Comparison of ENCODE assay signal across 13 cellular contexts in genomic region chr7:25860206-25860881, GRCh38.
DNase-seq lines count a peak whose midpoint lies in the region; ATAC-seq, FAIRE-seq and TF ChIP-seq lines count a peak whose summit lies in the region.
"Had no signal": no experiment of that assay in that cellular context is flagged by ENCODE, and none has a peak within 500 bp of the region (broad histone marks: within the 10 kb centered on the region; RNA-seq: fewer than 3 reads in every experiment).

No MANE protein-coding gene starts in this region.

- FAIRE-seq in H1 (lab: Jason Lieb, UNC) = no peak
- FAIRE-seq: HTR-8/SVneo had no signal

- peaks cover 5 to 8% of the 10 kb centered on the region in 2 experiments for H4K20me1 ChIP-seq in H1 (replicated peaks in 1 of 2; ENCODE audit: control insufficient read depth in 1 of 2, insufficient read depth in 2 of 2, low read length in 2 of 2)
- no peaks in the 10 kb centered on the region for H4K20me1 ChIP-seq in smooth muscle cell (ENCODE audit: low read depth)

- H2AK5ac ChIP-seq in H1 (ENCODE audit: low read depth, low read length) = no peak overlapping the region

- POLR2A ChIA-PET in activated naive CD8-positive, alpha-beta T cell treated with anti-CD3 and anti-CD28 coated beads, Interleukin-2, amount 10 ng/mL, durations not matched to agents 7 days and 5 days (lab: Charles Lee) = no interaction called here
- POLR2A ChIA-PET in H1 (lab: Charles Lee; ENCODE audit: partially characterized antibody) = no interaction called here

- no peak overlapping the region for H3K23ac ChIP-seq in H1 (ENCODE audit: insufficient read length)

- H3K9me3 ChIP-seq in H1 (ENCODE audit: insufficient read depth in 2 of 2, low read depth in 1 of 2, low read length in 1 of 2) (no peaks in the 10 kb centered on the region), smooth muscle cell (replicated peaks; ENCODE audit: low read depth) (no peaks in the 10 kb centered on the region)

- no peak overlapping the region for H3K18ac ChIP-seq in H1 (ENCODE audit: extremely low read depth, low read length)

- H3K27me3 Mint-ChIP-seq in activated naive CD8-positive, alpha-beta T cell treated with anti-CD3 and anti-CD28 coated beads, Interleukin-2, amount 10 ng/mL, durations not matched to agents 7 days and 5 days = peaks cover 59% of the 10 kb centered on the region
- peaks cover 8% of the 10 kb centered on the region for H3K27me3 Mint-ChIP-seq in activated naive CD8-positive, alpha-beta T cell treated with anti-CD3 and anti-CD28 coated beads for 36 hours
- peaks cover 46% of the 10 kb centered on the region for H3K27me3 Mint-ChIP-seq in chondrocyte (ENCODE audit: low read depth)

- H2BK12ac ChIP-seq in H1 (ENCODE audit: low read depth, low read length) = 0 out of 2 replicates have a peak overlapping the region, but pooled peaks have one; percentile 43

- peaks cover 6% of the 10 kb centered on the region for H3K23me2 ChIP-seq in H1 (ENCODE audit: low read depth, low read length)

- no peak overlapping the region; the same call in 1 of the 2 replicates for H4K8ac ChIP-seq in H1 (ENCODE audit: extremely low read depth, insufficient read depth, low read length)

- H3K56ac ChIP-seq in H1 (replicated peaks; ENCODE audit: insufficient read length, low read depth, low read length) = no peak overlapping the region

- no peak overlapping the region for H4K91ac ChIP-seq in H1 (replicated peaks; ENCODE audit: insufficient read length, low read length)

- no peak for TF ChIP-seq CTCF in H1 (IDR thresholded peaks at IDR 0.05; ENCODE audit: control extremely low read depth in 1 of 3, insufficient read depth in 1 of 3, low read depth in 1 of 3, low read length in 3 of 3)
- TF ChIP-seq CTCF in smooth muscle cell (IDR thresholded peaks at IDR 0.05; ENCODE audit: borderline replicate concordance, insufficient read depth, poor library complexity, severe bottlenecking) = no peak
- TF ChIP-seq CTCF in chondrocyte (IDR thresholded peaks at IDR 0.05) = no peak

- no peak overlapping the region; a peak in 1 of 8 replicates for H3K4me3 ChIP-seq in H1 (ENCODE audit: extremely low read depth in 1 of 4, insufficient read depth in 2 of 4, low read depth in 3 of 4, low read length in 4 of 4)
- H3K4me3 ChIP-seq in smooth muscle cell = peak overlapping the region; percentile 27
- H3K4me3 ChIP-seq: ascending aorta, skin epidermis had no signal

- H3K4me1 ChIP-seq in H1 (replicated peaks in 1 of 4; ENCODE audit: control insufficient read depth in 3 of 4, insufficient read depth in 4 of 4, low read length in 3 of 4) = peaks cover 7 to 15% (median 9%) of the 10 kb centered on the region in 4 experiments
- H3K4me1 ChIP-seq in smooth muscle cell (ENCODE audit: low read depth) = peaks cover 23% of the 10 kb centered on the region
- H3K4me1 ChIP-seq: ascending aorta had no signal

- no peak overlapping the region for H3K4me3 Mint-ChIP-seq in activated naive CD8-positive, alpha-beta T cell treated with anti-CD3 and anti-CD28 coated beads, Interleukin-2, amount 10 ng/mL, durations not matched to agents 7 days and 5 days
- H3K4me3 Mint-ChIP-seq in activated naive CD8-positive, alpha-beta T cell treated with anti-CD3 and anti-CD28 coated beads for 36 hours = no peak overlapping the region
- no peak overlapping the region for H3K4me3 Mint-ChIP-seq in chondrocyte (ENCODE audit: unreplicated experiment)
- H3K4me3 Mint-ChIP-seq: activated B cell treated with CpG ODN at 0.5 μM for 24 hours, memory B cell had no signal

- TF ChIP-seq RAD21 in H1 (IDR thresholded peaks at IDR 0.05 in 1 of 2, conservative IDR thresholded peaks at IDR 0.05 in 1 of 2; ENCODE audit: low read depth in 2 of 2, low read length in 2 of 2) = no peak

- TF ChIP-seq POLR2A in H1 (IDR thresholded peaks at IDR 0.05; ENCODE audit: control extremely low read depth in 1 of 2, low read depth in 2 of 2, low read length in 2 of 2) = no peak

- intact Hi-C loops in left ventricle myocardium superior (cut with micrococcal nuclease) = no loop called here

- H2BK20ac ChIP-seq in H1 (ENCODE audit: low read length) = no peak overlapping the region

- peak overlapping the region; percentile 1 to 27; a peak in 2 of 4 replicates for H3K4me2 ChIP-seq in H1 (ENCODE audit: insufficient read depth in 1 of 2, low read depth in 2 of 2, low read length in 2 of 2)
- peak overlapping the region; percentile 66 for H3K4me2 ChIP-seq in smooth muscle cell

- DNase-seq in activated naive CD8-positive, alpha-beta T cell treated with anti-CD3 and anti-CD28 coated beads, Interleukin-2, amount 10 ng/mL, durations not matched to agents 7 days and 5 days = peak; percentile 35
- DNase-seq in activated naive CD8-positive, alpha-beta T cell treated with anti-CD3 and anti-CD28 coated beads for 36 hours = no peak
- DNase-seq in NCI-H2227 treated with DMSO at 0.1 percent for 48 hours (lab: John Stamatoyannopoulos, UW) = peak; percentile 62
- DNase-seq in H1 (ENCODE audit: low read depth in 1 of 2, low spot score in 2 of 2) = peak in 1 of 2 experiments; percentile 55
- no peak for DNase-seq in smooth muscle cell (lab: John Stamatoyannopoulos, UW; ENCODE audit: unreplicated experiment)
- DNase-seq in chondrocyte (ENCODE audit: low spot score) = no peak
- no peak for DNase-seq in Kasumi-1 (lab: John Stamatoyannopoulos, UW)
- no peak for DNase-seq in left ventricle myocardium superior
- DNase-seq: activated B cell treated with CpG ODN at 0.5 μM for 24 hours had no signal

- WGBS in H1 (ENCODE audit: extremely low coverage in 1 of 2, insufficient coverage in 1 of 2, insufficient read length in 1 of 2, insufficient replicate concordance in 2 of 2, low coverage in 1 of 2, low lambda C conversion rate in 2 of 2, missing lambda C conversion rate in 1 of 2), 2 experiments = 6% methylated on average over 30 of the region's 30 CpGs; no CpG with 5 or more reads in 1 of the 2 experiments
- 37% methylated on average over 30 of the region's 30 CpGs for WGBS in smooth muscle cell (ENCODE audit: low lambda C conversion rate)

- H2AFZ ChIP-seq in H1 (ENCODE audit: low read length) = no peak overlapping the region
- H2AFZ ChIP-seq in smooth muscle cell (ENCODE audit: low read depth) = no peak overlapping the region

- CTCF ChIA-PET in H1 (lab: Charles Lee; ENCODE audit: partially characterized antibody) = no interaction called here

- H3K36me3 ChIP-seq in H1 (ENCODE audit: control insufficient read depth in 2 of 4, insufficient read depth in 4 of 4, low read length in 3 of 4) = no peaks in the 10 kb centered on the region; a peak in 1 of 8 replicates
- H3K36me3 ChIP-seq in smooth muscle cell (ENCODE audit: low read depth) = no peaks in the 10 kb centered on the region
- H3K36me3 ChIP-seq: ascending aorta had no signal

- H3K27ac ChIP-seq in H1 (ENCODE audit: low read depth, low read length) (no peak overlapping the region), smooth muscle cell (ENCODE audit: low read depth) (no peak overlapping the region)
- H3K27ac ChIP-seq: ascending aorta, skin epidermis had no signal

- no peak for TF ChIP-seq EP300 in H1 (IDR thresholded peaks at IDR 0.05; ENCODE audit: borderline replicate concordance in 1 of 2, low read depth in 2 of 2, low read length in 2 of 2)

- H4K5ac ChIP-seq in H1 (ENCODE audit: insufficient read length, low read depth, low read length) = no peak overlapping the region

- H3K4me1 Mint-ChIP-seq in activated naive CD8-positive, alpha-beta T cell treated with anti-CD3 and anti-CD28 coated beads, Interleukin-2, amount 10 ng/mL, durations not matched to agents 7 days and 5 days = peaks cover 22% of the 10 kb centered on the region
- H3K4me1 Mint-ChIP-seq in activated naive CD8-positive, alpha-beta T cell treated with anti-CD3 and anti-CD28 coated beads for 36 hours = peaks cover 21% of the 10 kb centered on the region
- peaks cover 19% of the 10 kb centered on the region for H3K4me1 Mint-ChIP-seq in chondrocyte (ENCODE audit: low read depth)
- H3K4me1 Mint-ChIP-seq: memory B cell had no signal

- no peak overlapping the region for H3K14ac ChIP-seq in H1 (ENCODE audit: insufficient read length)

- H3K79me2 ChIP-seq in H1 (ENCODE audit: control insufficient read depth in 1 of 2, insufficient read depth in 2 of 2, low read length in 2 of 2) = no peaks in the 10 kb centered on the region
- H3K79me2 ChIP-seq in smooth muscle cell (ENCODE audit: low read depth) = peaks cover 4% of the 10 kb centered on the region

- H2BK5ac ChIP-seq in H1 (ENCODE audit: low read depth, low read length) = no peak overlapping the region

- H3K9ac ChIP-seq in H1 (replicated peaks in 1 of 4; ENCODE audit: extremely low read depth in 1 of 4, low read depth in 3 of 4, low read length in 3 of 4) = no peak overlapping the region
- no peak overlapping the region for H3K9ac ChIP-seq in smooth muscle cell (ENCODE audit: low read depth)

- no peak for ATAC-seq in activated naive CD8-positive, alpha-beta T cell treated with anti-CD3 and anti-CD28 coated beads, Interleukin-2, amount 10 ng/mL, durations not matched to agents 7 days and 5 days (ENCODE audit: low read depth)
- ATAC-seq in left ventricle myocardium superior = no peak

- peaks cover 7% of the 10 kb centered on the region for H3K36me3 Mint-ChIP-seq in activated naive CD8-positive, alpha-beta T cell treated with anti-CD3 and anti-CD28 coated beads, Interleukin-2, amount 10 ng/mL, durations not matched to agents 7 days and 5 days
- H3K36me3 Mint-ChIP-seq in activated naive CD8-positive, alpha-beta T cell treated with anti-CD3 and anti-CD28 coated beads for 36 hours = peaks cover 13% of the 10 kb centered on the region
- H3K36me3 Mint-ChIP-seq in chondrocyte (ENCODE audit: low read depth) = peaks cover 1% of the 10 kb centered on the region

- no peaks in the 10 kb centered on the region for H3K79me1 ChIP-seq in H1 (ENCODE audit: low read depth, low read length)

- H3F3A ChIP-seq in smooth muscle cell (ENCODE audit: low read depth) = peaks cover 15% of the 10 kb centered on the region

- no peak overlapping the region for H3K4ac ChIP-seq in H1 (replicated peaks; ENCODE audit: insufficient read length, low read depth, low read length)

- H2BK120ac ChIP-seq in H1 (replicated peaks; ENCODE audit: low read depth, low read length) = no peak overlapping the region

- H2BK15ac ChIP-seq in H1 (ENCODE audit: low read length) = no peak overlapping the region

- H3K27me3 ChIP-seq in H1 (replicated peaks in 1 of 4; ENCODE audit: control insufficient read depth in 3 of 4, extremely low read depth in 1 of 4, insufficient read depth in 3 of 4, low read length in 3 of 4) (peaks cover 33 to 61% (median 49%) of the 10 kb centered on the region in 4 experiments; a peak in 6 of 7 replicates), smooth muscle cell (ENCODE audit: low read depth) (peaks cover 47% of the 10 kb centered on the region)

- peaks cover 3% of the 10 kb centered on the region for H3K9me3 Mint-ChIP-seq in activated naive CD8-positive, alpha-beta T cell treated with anti-CD3 and anti-CD28 coated beads, Interleukin-2, amount 10 ng/mL, durations not matched to agents 7 days and 5 days
- H3K9me3 Mint-ChIP-seq in activated naive CD8-positive, alpha-beta T cell treated with anti-CD3 and anti-CD28 coated beads for 36 hours = peaks cover 17% of the 10 kb centered on the region
- peaks cover 4% of the 10 kb centered on the region for H3K9me3 Mint-ChIP-seq in chondrocyte (ENCODE audit: low read depth)

- no peak overlapping the region for H3K27ac Mint-ChIP-seq in activated naive CD8-positive, alpha-beta T cell treated with anti-CD3 and anti-CD28 coated beads, Interleukin-2, amount 10 ng/mL, durations not matched to agents 7 days and 5 days
- H3K27ac Mint-ChIP-seq in activated naive CD8-positive, alpha-beta T cell treated with anti-CD3 and anti-CD28 coated beads for 36 hours = no peak overlapping the region
- H3K27ac Mint-ChIP-seq in chondrocyte (ENCODE audit: unreplicated experiment) = no peak overlapping the region
- H3K27ac Mint-ChIP-seq: memory B cell had no signal

Comparison
In these comparisons a context has a peak if more than half of its experiments do, and no peak if none do; other contexts are left out.
1. DNase-seq: peak in activated naive CD8-positive, alpha-beta T cell treated with anti-CD3 and anti-CD28 coated beads, Interleukin-2, amount 10 ng/mL, durations not matched to agents 7 days and 5 days (single experiment) and NCI-H2227 treated with DMSO at 0.1 percent for 48 hours (single experiment); none in activated naive CD8-positive, alpha-beta T cell treated with anti-CD3 and anti-CD28 coated beads for 36 hours (single experiment), smooth muscle cell (single experiment), chondrocyte (single experiment), Kasumi-1 (0 of 2) and left ventricle myocardium superior (single experiment).